ENCODE assay signal across 1 cellular context in the genomic region with DNA sequence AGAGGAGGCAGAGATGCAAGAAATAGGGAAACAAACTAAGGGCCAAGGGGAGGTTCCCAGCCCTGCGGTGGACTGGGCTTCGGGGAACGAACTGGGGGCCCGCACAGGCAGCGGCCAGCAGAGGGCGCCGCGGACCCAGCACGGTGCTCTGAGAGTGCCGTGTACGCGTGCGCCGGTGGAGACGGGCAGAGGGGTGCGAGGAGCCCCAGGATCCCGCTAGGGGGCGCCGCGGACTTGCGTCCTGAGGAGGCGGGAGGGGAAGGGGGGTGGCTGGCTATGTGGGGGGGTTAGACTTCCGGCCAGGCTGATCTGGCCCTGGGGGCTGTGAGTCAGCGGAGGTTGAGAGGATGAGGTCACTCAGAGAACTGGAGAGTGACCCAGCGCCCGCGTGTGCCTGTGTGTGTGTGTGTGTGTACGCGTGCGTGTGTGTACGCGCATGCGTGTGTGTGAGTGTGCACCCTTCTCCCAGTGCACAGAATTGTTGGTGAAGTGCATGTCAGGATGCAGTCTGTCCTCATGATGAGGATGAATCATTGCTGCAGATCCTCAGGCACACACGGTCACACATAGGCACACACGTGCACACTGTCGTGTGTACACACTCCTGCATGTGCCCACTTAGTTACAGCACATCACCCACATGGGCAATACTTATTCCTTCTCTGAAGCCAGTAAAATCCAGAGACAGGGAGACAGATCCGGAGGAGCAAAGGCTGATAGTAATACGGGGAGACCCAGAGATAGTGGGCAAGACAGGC.
TF ChIP-seq lines count a peak whose summit lies in the region.

No MANE protein-coding gene starts in this region.

TF ChIP-seq in A549, 52 proteins besides CTCF, POLR2A, EP300 and RAD21 (continued from another document):
- TF ChIP-seq, protein P1, sequence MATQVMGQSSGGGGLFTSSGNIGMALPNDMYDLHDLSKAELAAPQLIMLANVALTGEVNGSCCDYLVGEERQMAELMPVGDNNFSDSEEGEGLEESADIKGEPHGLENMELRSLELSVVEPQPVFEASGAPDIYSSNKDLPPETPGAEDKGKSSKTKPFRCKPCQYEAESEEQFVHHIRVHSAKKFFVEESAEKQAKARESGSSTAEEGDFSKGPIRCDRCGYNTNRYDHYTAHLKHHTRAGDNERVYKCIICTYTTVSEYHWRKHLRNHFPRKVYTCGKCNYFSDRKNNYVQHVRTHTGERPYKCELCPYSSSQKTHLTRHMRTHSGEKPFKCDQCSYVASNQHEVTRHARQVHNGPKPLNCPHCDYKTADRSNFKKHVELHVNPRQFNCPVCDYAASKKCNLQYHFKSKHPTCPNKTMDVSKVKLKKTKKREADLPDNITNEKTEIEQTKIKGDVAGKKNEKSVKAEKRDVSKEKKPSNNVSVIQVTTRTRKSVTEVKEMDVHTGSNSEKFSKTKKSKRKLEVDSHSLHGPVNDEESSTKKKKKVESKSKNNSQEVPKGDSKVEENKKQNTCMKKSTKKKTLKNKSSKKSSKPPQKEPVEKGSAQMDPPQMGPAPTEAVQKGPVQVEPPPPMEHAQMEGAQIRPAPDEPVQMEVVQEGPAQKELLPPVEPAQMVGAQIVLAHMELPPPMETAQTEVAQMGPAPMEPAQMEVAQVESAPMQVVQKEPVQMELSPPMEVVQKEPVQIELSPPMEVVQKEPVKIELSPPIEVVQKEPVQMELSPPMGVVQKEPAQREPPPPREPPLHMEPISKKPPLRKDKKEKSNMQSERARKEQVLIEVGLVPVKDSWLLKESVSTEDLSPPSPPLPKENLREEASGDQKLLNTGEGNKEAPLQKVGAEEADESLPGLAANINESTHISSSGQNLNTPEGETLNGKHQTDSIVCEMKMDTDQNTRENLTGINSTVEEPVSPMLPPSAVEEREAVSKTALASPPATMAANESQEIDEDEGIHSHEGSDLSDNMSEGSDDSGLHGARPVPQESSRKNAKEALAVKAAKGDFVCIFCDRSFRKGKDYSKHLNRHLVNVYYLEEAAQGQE (IDR thresholded peaks at IDR 0.05) = no peak
- TF ChIP-seq, protein P2, sequence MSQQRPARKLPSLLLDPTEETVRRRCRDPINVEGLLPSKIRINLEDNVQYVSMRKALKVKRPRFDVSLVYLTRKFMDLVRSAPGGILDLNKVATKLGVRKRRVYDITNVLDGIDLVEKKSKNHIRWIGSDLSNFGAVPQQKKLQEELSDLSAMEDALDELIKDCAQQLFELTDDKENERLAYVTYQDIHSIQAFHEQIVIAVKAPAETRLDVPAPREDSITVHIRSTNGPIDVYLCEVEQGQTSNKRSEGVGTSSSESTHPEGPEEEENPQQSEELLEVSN (IDR thresholded peaks at IDR 0.05; ENCODE audit: borderline replicate concordance, low read depth) = peak; percentile 50; the same call in 1 of the 2 replicates
- peak; percentile 72; the same call in 1 of the 2 replicates for TF ChIP-seq NPAS2 (CRISPR knock-in tag; IDR thresholded peaks at IDR 0.05; ENCODE audit: borderline replicate concordance)
- TF ChIP-seq FOXS1 (CRISPR knock-in tag; IDR thresholded peaks at IDR 0.05) = no peak
- 0 out of 2 replicates have a peak, but pooled peaks have one; percentile 28 for TF ChIP-seq EHF (CRISPR knock-in tag; IDR thresholded peaks at IDR 0.05)
- no peak for TF ChIP-seq CHD2 (IDR thresholded peaks at IDR 0.05; ENCODE audit: low read length, partially characterized antibody)
- TF ChIP-seq PHF8 (IDR thresholded peaks at IDR 0.05; ENCODE audit: borderline replicate concordance, low read depth) = no peak
- TF ChIP-seq, protein P3, sequence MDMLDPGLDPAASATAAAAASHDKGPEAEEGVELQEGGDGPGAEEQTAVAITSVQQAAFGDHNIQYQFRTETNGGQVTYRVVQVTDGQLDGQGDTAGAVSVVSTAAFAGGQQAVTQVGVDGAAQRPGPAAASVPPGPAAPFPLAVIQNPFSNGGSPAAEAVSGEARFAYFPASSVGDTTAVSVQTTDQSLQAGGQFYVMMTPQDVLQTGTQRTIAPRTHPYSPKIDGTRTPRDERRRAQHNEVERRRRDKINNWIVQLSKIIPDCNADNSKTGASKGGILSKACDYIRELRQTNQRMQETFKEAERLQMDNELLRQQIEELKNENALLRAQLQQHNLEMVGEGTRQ (IDR thresholded peaks at IDR 0.05) = peak; percentile 45; the same call in 1 of the 2 replicates
- TF ChIP-seq SREBF2 (IDR thresholded peaks at IDR 0.05) = no peak
- no peak for TF ChIP-seq NFE2L2 (conservative IDR thresholded peaks at IDR 0.05; ENCODE audit: low read length)
- no peak for TF ChIP-seq ZFP36 (IDR thresholded peaks at IDR 0.05; ENCODE audit: borderline replicate concordance, partially characterized antibody)
- TF ChIP-seq POLR2AphosphoS2 (conservative IDR thresholded peaks at IDR 0.05; ENCODE audit: low read length) = 0 out of 2 replicates have a peak, but pooled peaks have one; percentile 74
- peak; percentile 67 for TF ChIP-seq GATA3 (IDR thresholded peaks at IDR 0.05; ENCODE audit: borderline replicate concordance)
- TF ChIP-seq EHMT2 (IDR thresholded peaks at IDR 0.05; ENCODE audit: low read depth) = no peak
- peak; percentile 96 for TF ChIP-seq KDM1A (IDR thresholded peaks at IDR 0.05; ENCODE audit: low read depth)
- TF ChIP-seq, protein P4, sequence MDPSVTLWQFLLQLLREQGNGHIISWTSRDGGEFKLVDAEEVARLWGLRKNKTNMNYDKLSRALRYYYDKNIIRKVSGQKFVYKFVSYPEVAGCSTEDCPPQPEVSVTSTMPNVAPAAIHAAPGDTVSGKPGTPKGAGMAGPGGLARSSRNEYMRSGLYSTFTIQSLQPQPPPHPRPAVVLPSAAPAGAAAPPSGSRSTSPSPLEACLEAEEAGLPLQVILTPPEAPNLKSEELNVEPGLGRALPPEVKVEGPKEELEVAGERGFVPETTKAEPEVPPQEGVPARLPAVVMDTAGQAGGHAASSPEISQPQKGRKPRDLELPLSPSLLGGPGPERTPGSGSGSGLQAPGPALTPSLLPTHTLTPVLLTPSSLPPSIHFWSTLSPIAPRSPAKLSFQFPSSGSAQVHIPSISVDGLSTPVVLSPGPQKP (IDR thresholded peaks at IDR 0.05; ENCODE audit: low read depth, low read length) = no peak
- peak; percentile 71 for TF ChIP-seq JUNB (IDR thresholded peaks at IDR 0.05)
- TF ChIP-seq MAZ (IDR thresholded peaks at IDR 0.05; ENCODE audit: borderline replicate concordance, low read depth, low read length) = 0 out of 2 replicates have a peak, but pooled peaks have one; percentile 76
- TF ChIP-seq, protein P5, sequence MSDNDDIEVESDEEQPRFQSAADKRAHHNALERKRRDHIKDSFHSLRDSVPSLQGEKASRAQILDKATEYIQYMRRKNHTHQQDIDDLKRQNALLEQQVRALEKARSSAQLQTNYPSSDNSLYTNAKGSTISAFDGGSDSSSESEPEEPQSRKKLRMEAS (IDR thresholded peaks at IDR 0.05) = peak; percentile 93
- TF ChIP-seq JUN (IDR thresholded peaks at IDR 0.05) = peak; percentile 72 to 96; a peak in 4 of 5 replicates
- TF ChIP-seq NR3C1 (IDR thresholded peaks at IDR 0.05) = no peak
- TF ChIP-seq MYC (IDR thresholded peaks at IDR 0.05; ENCODE audit: borderline replicate concordance, low read length) = peak; percentile 87; the same call in 1 of the 2 replicates
- no peak for TF ChIP-seq RCOR1 (IDR thresholded peaks at IDR 0.05; ENCODE audit: low read depth, low read length)
- TF ChIP-seq CBX2 (IDR thresholded peaks at IDR 0.05; ENCODE audit: borderline replicate concordance, low read depth) = no peak
- peak; percentile 81; the same call in 1 of the 2 replicates for TF ChIP-seq TFCP2L1 (CRISPR knock-in tag; IDR thresholded peaks at IDR 0.05)
- TF ChIP-seq, protein P6, sequence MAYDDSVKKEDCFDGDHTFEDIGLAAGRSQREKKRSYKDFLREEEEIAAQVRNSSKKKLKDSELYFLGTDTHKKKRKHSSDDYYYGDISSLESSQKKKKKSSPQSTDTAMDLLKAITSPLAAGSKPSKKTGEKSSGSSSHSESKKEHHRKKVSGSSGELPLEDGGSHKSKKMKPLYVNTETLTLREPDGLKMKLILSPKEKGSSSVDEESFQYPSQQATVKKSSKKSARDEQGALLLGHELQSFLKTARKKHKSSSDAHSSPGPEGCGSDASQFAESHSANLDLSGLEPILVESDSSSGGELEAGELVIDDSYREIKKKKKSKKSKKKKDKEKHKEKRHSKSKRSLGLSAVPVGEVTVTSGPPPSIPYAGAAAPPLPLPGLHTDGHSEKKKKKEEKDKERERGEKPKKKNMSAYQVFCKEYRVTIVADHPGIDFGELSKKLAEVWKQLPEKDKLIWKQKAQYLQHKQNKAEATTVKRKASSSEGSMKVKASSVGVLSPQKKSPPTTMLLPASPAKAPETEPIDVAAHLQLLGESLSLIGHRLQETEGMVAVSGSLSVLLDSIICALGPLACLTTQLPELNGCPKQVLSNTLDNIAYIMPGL (CRISPR knock-in tag; IDR thresholded peaks at IDR 0.05; ENCODE audit: borderline replicate concordance) = no peak
- TF ChIP-seq, protein P7, sequence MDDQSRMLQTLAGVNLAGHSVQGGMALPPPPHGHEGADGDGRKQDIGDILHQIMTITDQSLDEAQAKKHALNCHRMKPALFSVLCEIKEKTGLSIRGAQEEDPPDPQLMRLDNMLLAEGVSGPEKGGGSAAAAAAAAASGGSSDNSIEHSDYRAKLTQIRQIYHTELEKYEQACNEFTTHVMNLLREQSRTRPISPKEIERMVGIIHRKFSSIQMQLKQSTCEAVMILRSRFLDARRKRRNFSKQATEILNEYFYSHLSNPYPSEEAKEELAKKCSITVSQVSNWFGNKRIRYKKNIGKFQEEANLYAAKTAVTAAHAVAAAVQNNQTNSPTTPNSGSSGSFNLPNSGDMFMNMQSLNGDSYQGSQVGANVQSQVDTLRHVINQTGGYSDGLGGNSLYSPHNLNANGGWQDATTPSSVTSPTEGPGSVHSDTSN (IDR thresholded peaks at IDR 0.05) = no peak
- TF ChIP-seq HOXA7 (CRISPR knock-in tag; IDR thresholded peaks at IDR 0.05) = peak; percentile 87; the same call in 1 of the 2 replicates
- peak; percentile 89 for TF ChIP-seq TP53 (CRISPR knock-in tag; IDR thresholded peaks at IDR 0.05)
- TF ChIP-seq HDAC2 (IDR thresholded peaks at IDR 0.05) = no peak
- no peak for TF ChIP-seq RNF2 (IDR thresholded peaks at IDR 0.05; ENCODE audit: borderline replicate concordance, low read depth)
- peak; percentile 86 for TF ChIP-seq BHLHE40 (IDR thresholded peaks at IDR 0.05; ENCODE audit: low read depth, low read length)
- no peak for TF ChIP-seq ZSCAN20 (CRISPR knock-in tag; IDR thresholded peaks at IDR 0.05)
- TF ChIP-seq CBX8 (IDR thresholded peaks at IDR 0.05) = no peak
- TF ChIP-seq CHD4 (IDR thresholded peaks at IDR 0.05; ENCODE audit: borderline replicate concordance) = no peak
- no peak for TF ChIP-seq ZNF302 (CRISPR knock-in tag; IDR thresholded peaks at IDR 0.05)
- TF ChIP-seq FOSB (CRISPR knock-in tag; IDR thresholded peaks at IDR 0.05) = peak; percentile 90
- peak; percentile 78 for TF ChIP-seq FOSL2 (IDR thresholded peaks at IDR 0.05)
- TF ChIP-seq FOSL2 (CRISPR knock-in tag; IDR thresholded peaks at IDR 0.05) = peak; percentile 96
- no peak for TF ChIP-seq CEBPB (IDR thresholded peaks at IDR 0.05)
- peak; percentile 67; the same call in 1 of the 2 replicates for TF ChIP-seq HOXB13 (CRISPR knock-in tag; IDR thresholded peaks at IDR 0.05; ENCODE audit: low read depth)
